12 cellular contexts compared by ENCODE assay signal in genomic region chr5:175840050-175840841, GRCh38. TPM values are rescaled to one million over a fixed set of nuclear protein-coding genes. Genes with fewer than 3 reads are reported as not detected.
DNase-seq lines count a peak whose midpoint lies in the region; ATAC-seq, FAIRE-seq and TF ChIP-seq lines count a peak whose summit lies in the region.
"Had no signal": no experiment of that assay in that cellular context is flagged by ENCODE, and none has a peak within 500 bp of the region (broad histone marks: within the 10 kb centered on the region; RNA-seq: fewer than 3 reads in every experiment).

No MANE protein-coding gene starts in this region.

- H3K9ac ChIP-seq in SK-N-SH (no peak overlapping the region), OCI-LY3 (ENCODE audit: low read length) (no peak overlapping the region), smooth muscle cell (ENCODE audit: low read depth) (no peak overlapping the region)

- peak; percentile 12; the same call in 1 of the 2 replicates for TF ChIP-seq RAD21 in SK-N-SH (IDR thresholded peaks at IDR 0.05; ENCODE audit: low read length)

- no peaks in the 10 kb centered on the region for H3K27me3 ChIP-seq in SK-N-SH (ENCODE audit: insufficient read depth)
- H3K27me3 ChIP-seq in OCI-LY3 (ENCODE audit: low read depth, low read length) = peaks cover 7% of the 10 kb centered on the region; the same call in 1 of the 2 replicates
- H3K27me3 ChIP-seq in smooth muscle cell (ENCODE audit: low read depth) = no peaks in the 10 kb centered on the region

- H3K4me3 ChIP-seq in SK-N-SH (ENCODE audit: low read depth in 2 of 2, low read length in 1 of 2) = no peak overlapping the region
- no peak overlapping the region for H3K4me3 ChIP-seq in OCI-LY3 (ENCODE audit: low read length)
- H3K4me3 ChIP-seq in fibroblast of mammary gland (ENCODE audit: control insufficient read depth, low read depth, low read length) = no peak overlapping the region
- no peak overlapping the region for H3K4me3 ChIP-seq in smooth muscle cell
- H3K4me3 ChIP-seq: stomach had no signal

- no peak for DNase-seq in SK-N-SH
- DNase-seq in fibroblast of mammary gland (ENCODE audit: low read depth) = peak; percentile 38
- DNase-seq in smooth muscle cell (lab: John Stamatoyannopoulos, UW; ENCODE audit: unreplicated experiment) = no peak
- DNase-seq in urothelium cell line (ENCODE audit: low spot score) = no peak
- no peak for DNase-seq in ecto neural progenitor cell (ENCODE audit: low spot score)
- DNase-seq: activated naive CD8-positive, alpha-beta T cell treated with anti-CD3 and anti-CD28 coated beads, Interleukin-2, amount 10 ng/mL, durations not matched to agents 7 days and 5 days; stomach had no signal

- POLR2A ChIA-PET in SK-N-SH (lab: Yijun Ruan, JAX) = no interaction called here

- CTCF ChIA-PET in SK-N-SH (lab: Yijun Ruan, JAX) = interaction anchor here (1.7 kb wide), 1 partner anchor 14 kb away, joined by 6 read pairs; no protein-coding TSS in a partner anchor

- H3K79me2 ChIP-seq in SK-N-SH (ENCODE audit: insufficient read depth) = no peaks in the 10 kb centered on the region
- no peaks in the 10 kb centered on the region for H3K79me2 ChIP-seq in OCI-LY3 (ENCODE audit: low read length)
- no peaks in the 10 kb centered on the region for H3K79me2 ChIP-seq in smooth muscle cell (ENCODE audit: low read depth)

- H3K4me2 ChIP-seq in SK-N-SH (no peak overlapping the region), OCI-LY3 (ENCODE audit: low read length) (no peak overlapping the region), smooth muscle cell (no peak overlapping the region)

- H3K9me3 ChIP-seq in SK-N-SH (no peaks in the 10 kb centered on the region), OCI-LY3 (ENCODE audit: insufficient read depth, low read length) (no peaks in the 10 kb centered on the region), smooth muscle cell (replicated peaks; ENCODE audit: low read depth) (no peaks in the 10 kb centered on the region)

- ATAC-seq in SK-N-SH treated with all-trans-retinoic acid at 6 μM for 48 hours (no peak), GM21825 (IDR thresholded peaks at IDR 0.05; ENCODE audit: unreplicated experiment) (no peak)
- ATAC-seq: naive thymus-derived CD8-positive, alpha-beta T cell; Panc1 had no signal

- H3F3A ChIP-seq in SK-N-SH (replicated peaks; ENCODE audit: insufficient read depth) = no peaks in the 10 kb centered on the region
- H3F3A ChIP-seq in smooth muscle cell (ENCODE audit: low read depth) = no peaks in the 10 kb centered on the region

- no peak for TF ChIP-seq EP300 in SK-N-SH (IDR thresholded peaks at IDR 0.05; ENCODE audit: borderline replicate concordance in 1 of 2, low read depth in 1 of 2, low read length in 1 of 2)

- H4K20me1 ChIP-seq in SK-N-SH (ENCODE audit: insufficient read depth) (no peaks in the 10 kb centered on the region), OCI-LY3 (ENCODE audit: insufficient read depth, low read length) (no peaks in the 10 kb centered on the region), smooth muscle cell (ENCODE audit: low read depth) (no peaks in the 10 kb centered on the region)

- H3K36me3 ChIP-seq in SK-N-SH (replicated peaks in 1 of 2; ENCODE audit: control insufficient read depth in 1 of 2, insufficient read depth in 2 of 2, low read length in 1 of 2) (no peaks in the 10 kb centered on the region), OCI-LY3 (replicated peaks; ENCODE audit: low read depth, low read length) (no peaks in the 10 kb centered on the region), smooth muscle cell (ENCODE audit: low read depth) (no peaks in the 10 kb centered on the region)
- H3K36me3 ChIP-seq: stomach had no signal

- H3K4me1 ChIP-seq in SK-N-SH (ENCODE audit: control insufficient read depth in 1 of 2, insufficient read depth in 2 of 2, low read depth in 1 of 2, low read length in 1 of 2) (peaks cover 0 to 30% of the 10 kb centered on the region in 2 experiments; a peak in 1 of 4 replicates), OCI-LY3 (ENCODE audit: low read length) (peaks cover 13% of the 10 kb centered on the region), smooth muscle cell (ENCODE audit: low read depth) (peaks cover 3% of the 10 kb centered on the region)
- H3K4me1 ChIP-seq: stomach had no signal

- H3K27ac ChIP-seq in SK-N-SH (ENCODE audit: low read depth in 2 of 2, low read length in 1 of 2) (no peak overlapping the region), OCI-LY3 (ENCODE audit: low read length) (no peak overlapping the region), smooth muscle cell (ENCODE audit: low read depth) (no peak overlapping the region)
- H3K27ac ChIP-seq: stomach had no signal

- 56% methylated on average over 5 of the region's 5 CpGs for WGBS in SK-N-SH (ENCODE audit: low lambda C conversion rate)
- WGBS in smooth muscle cell (ENCODE audit: low lambda C conversion rate) = 92% methylated on average over 5 of the region's 5 CpGs

- no peaks in the 10 kb centered on the region for H3K9me2 ChIP-seq in SK-N-SH

- H2AFZ ChIP-seq in SK-N-SH (ENCODE audit: low read depth) = no peak overlapping the region
- H2AFZ ChIP-seq in OCI-LY3 (ENCODE audit: low read depth, low read length) = no peak overlapping the region
- H2AFZ ChIP-seq in smooth muscle cell (ENCODE audit: low read depth) = no peak overlapping the region

- no peak for FAIRE-seq in urothelium cell line (lab: Jason Lieb, UNC)

- peak; percentile 53 for TF ChIP-seq CTCF in SK-N-SH (IDR thresholded peaks at IDR 0.05)
- peak; percentile 60 for TF ChIP-seq CTCF in OCI-LY3 (IDR thresholded peaks at IDR 0.05; ENCODE audit: low read depth, low read length)
- TF ChIP-seq CTCF in fibroblast of mammary gland (conservative IDR thresholded peaks at IDR 0.05; ENCODE audit: control insufficient read depth, insufficient read depth, low read depth, low read length) = peak; percentile 73
- TF ChIP-seq CTCF in smooth muscle cell (IDR thresholded peaks at IDR 0.05; ENCODE audit: borderline replicate concordance, insufficient read depth, poor library complexity, severe bottlenecking) = peak; percentile 52

TF ChIP-seq in SK-N-SH, 30 proteins besides CTCF, POLR2A, EP300 and RAD21 (continues in another document):
- TF ChIP-seq TEAD4 (IDR thresholded peaks at IDR 0.05; ENCODE audit: borderline replicate concordance, insufficient read depth) (no peak), FOSL2 (IDR thresholded peaks at IDR 0.05; ENCODE audit: borderline replicate concordance, low read depth) (no peak), USF1 (IDR thresholded peaks at IDR 0.05; ENCODE audit: borderline replicate concordance, low read depth) (no peak), IRF3 (IDR thresholded peaks at IDR 0.05; ENCODE audit: low read depth, low read length) (no peak), MEF2A (IDR thresholded peaks at IDR 0.05; ENCODE audit: borderline replicate concordance, low read depth) (no peak), NFIC (IDR thresholded peaks at IDR 0.05; ENCODE audit: borderline replicate concordance) (no peak), RCOR1 (IDR thresholded peaks at IDR 0.05; ENCODE audit: low read length) (no peak), RXRA (IDR thresholded peaks at IDR 0.05; ENCODE audit: borderline replicate concordance, low read depth) (no peak)

TF ChIP-seq in SK-N-SH treated with all-trans-retinoic acid at 6 μM for 48 hours, 23 proteins besides CTCF, POLR2A, EP300 and RAD21:
- TF ChIP-seq TOX (CRISPR knock-in tag; IDR thresholded peaks at IDR 0.05; ENCODE audit: borderline replicate concordance) (no peak), ZFP30 (CRISPR knock-in tag; IDR thresholded peaks at IDR 0.05) (no peak)
TF ChIP-seq in SK-N-SH treated with all-trans-retinoic acid at 6 μM for 48 hours: peak in this region for 0.

RNA-seq across cellular contexts. Expression of gene CPLX2, which starts 31.1 kb away (rescaled TPM):
- polyA plus RNA-seq in SK-N-SH (2012; rRNA removed) = 0.23 and 0.34 TPM in 2 replicates
- polyA plus RNA-seq in SK-N-SH (2012; cell fraction: cytosol; rRNA removed) = 0.35 and 0.76 TPM in 2 replicates
- 0.08 and 0.22 TPM in 2 replicates for polyA plus RNA-seq in SK-N-SH (2012; cell fraction: nucleus; rRNA removed)
- total RNA-seq in smooth muscle cell = not detected in 2 replicates
- 0.33 TPM in 1 of 2 replicates, not detected in the other for polyA plus RNA-seq in smooth muscle cell
- total RNA-seq: activated naive CD8-positive, alpha-beta T cell treated with anti-CD3 and anti-CD28 coated beads, Interleukin-2, amount 10 ng/mL, durations not matched to agents 7 days and 5 days; naive thymus-derived CD8-positive, alpha-beta T cell had no signal
- polyA plus RNA-seq: naive thymus-derived CD8-positive, alpha-beta T cell had no signal
